39 cellular contexts compared by ENCODE assay signal in the genomic region with DNA sequence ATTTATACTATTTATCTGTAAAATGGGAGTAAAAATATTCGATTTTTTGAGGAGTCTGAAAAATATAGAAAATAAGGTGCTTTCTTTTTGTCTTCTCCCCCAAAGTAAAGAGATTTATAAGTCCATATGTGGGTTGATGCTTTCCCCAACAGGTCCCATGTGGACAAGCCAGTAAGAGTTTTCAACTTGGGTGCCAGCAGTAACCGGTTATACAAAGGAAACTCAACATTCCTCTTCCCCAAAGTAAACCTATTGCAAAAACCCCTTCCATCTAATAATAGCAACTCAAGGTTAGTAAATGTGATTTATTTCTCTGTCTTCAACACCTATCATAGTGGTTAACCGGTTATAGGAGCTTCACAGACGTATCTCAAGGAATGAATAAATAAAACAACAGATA.
"Had no signal": no experiment of that assay in that cellular context is flagged by ENCODE, and none has a peak within 500 bp of the region (broad histone marks: within the 10 kb centered on the region; RNA-seq: fewer than 3 reads in every experiment).

No MANE protein-coding gene starts in this region.

- DNase-seq: activated effector memory CD4-positive, alpha-beta T cell treated with anti-CD3 and anti-CD28 coated beads, Interleukin-2, amount 50 U/mL, for 16 hours; activated effector memory CD4-positive, alpha-beta T cell treated with Interleukin-2 at 50 U/mL for 16 hours; activated gamma-delta T cell; activated gamma-delta T cell treated with Interleukin-2 at 50 U/mL for 16 hours; activated naive CD4-positive, alpha-beta T cell; activated naive CD4-positive, alpha-beta T cell treated with anti-CD3 and anti-CD28 coated beads for 36 hours; activated naive CD4-positive, alpha-beta T cell treated with anti-CD3 and anti-CD28 coated beads, Interleukin-2, amount 10 ng/mL, durations not matched to agents 7 days and 5 days; activated naive CD4-positive, alpha-beta T cell treated with anti-CD3 and anti-CD28 coated beads, Interleukin-2, amount 50 U/mL, for 16 hours; activated naive CD4-positive, alpha-beta T cell treated with Interleukin-2 at 50 U/mL for 16 hours; activated naive CD8-positive, alpha-beta T cell treated with anti-CD3 and anti-CD28 coated beads for 36 hours; activated naive CD8-positive, alpha-beta T cell treated with anti-CD3 and anti-CD28 coated beads, Interleukin-2, amount 10 ng/mL, durations not matched to agents 7 days and 5 days; activated naive CD8-positive, alpha-beta T cell treated with anti-CD3 and anti-CD28 coated beads, Interleukin-2, amount 50 U/mL, for 24 hours; activated T-cell treated with anti-CD3 and anti-CD28 coated beads for 4 hours; activated T-cell treated with anti-CD3 and anti-CD28 coated beads, Interleukin-2, amount 50 U/mL, for 1 hour; activated T-cell treated with anti-CD3 and anti-CD28 coated beads, Interleukin-2, amount 50 U/mL, for 24 hours; activated T-cell treated with anti-CD3 and anti-CD28 coated beads, Interleukin-2, amount 50 U/mL, for 4 hours; activated T-cell treated with anti-CD3 and anti-CD28 coated beads, Interleukin-2, amount 50 U/mL, for 48 hours; activated T-cell treated with anti-CD3 and anti-CD28 coated beads, Interleukin-2, amount 50 U/mL, for 72 hours; adrenal gland; amniotic stem cell; amygdala; anterior cingulate cortex; aorta; body of pancreas; brain microvascular endothelial cell; caudate nucleus; central memory CD4-positive, alpha-beta T cell; cerebellar nuclear complex had no signal

- ATAC-seq: activated naive CD4-positive, alpha-beta T cell treated with anti-CD3 and anti-CD28 coated beads, Interleukin-2, amount 50 U/mL, for 72 hours; activated naive CD8-positive, alpha-beta T cell treated with anti-CD3 and anti-CD28 coated beads, Interleukin-2, amount 50 U/mL, for 24 hours; activated T-cell treated with anti-CD3 and anti-CD28 coated beads, Interleukin-2, amount 50 U/mL, for 4 hours; activated T-cell treated with anti-CD3 and anti-CD28 coated beads, Interleukin-2, amount 50 U/mL, for 72 hours; activated T-helper 17 cell treated with anti-CD3 and anti-CD28 coated beads, Interleukin-2, amount 50 U/mL, for 72 hours; body of pancreas had no signal

- H3K27me3 Mint-ChIP-seq: activated naive CD4-positive, alpha-beta T cell treated with anti-CD3 and anti-CD28 coated beads, Interleukin-2, amount 10 ng/mL, durations not matched to agents 7 days and 5 days; activated naive CD4-positive, alpha-beta T cell treated with anti-CD3 and anti-CD28 coated beads, Interleukin-2, amount 50 U/mL, for 24 hours; activated naive CD8-positive, alpha-beta T cell; activated naive CD8-positive, alpha-beta T cell treated with anti-CD3 and anti-CD28 coated beads for 36 hours; activated naive CD8-positive, alpha-beta T cell treated with anti-CD3 and anti-CD28 coated beads, Interleukin-2, amount 10 ng/mL, durations not matched to agents 7 days and 5 days; activated naive CD8-positive, alpha-beta T cell treated with anti-CD3 and anti-CD28 coated beads, Interleukin-2, amount 50 U/mL, for 24 hours; activated T-cell treated with anti-CD3 and anti-CD28 coated beads, Interleukin-2, amount 50 U/mL, for 24 hours; activated T-helper 17 cell treated with anti-CD3 and anti-CD28 coated beads, Interleukin-2, amount 50 U/mL, for 72 hours; central memory CD8-positive, alpha-beta T cell had no signal

- H3K9me3 ChIP-seq: adrenal gland, ascending aorta, body of pancreas, breast epithelium had no signal

- H3K36me3 Mint-ChIP-seq: activated naive CD4-positive, alpha-beta T cell treated with anti-CD3 and anti-CD28 coated beads, Interleukin-2, amount 10 ng/mL, durations not matched to agents 7 days and 5 days; activated naive CD4-positive, alpha-beta T cell treated with anti-CD3 and anti-CD28 coated beads, Interleukin-2, amount 50 U/mL, for 24 hours; activated naive CD4-positive, alpha-beta T cell treated with anti-CD3 and anti-CD28 coated beads, Interleukin-2, amount 50 U/mL, for 72 hours; activated naive CD8-positive, alpha-beta T cell; activated naive CD8-positive, alpha-beta T cell treated with anti-CD3 and anti-CD28 coated beads for 36 hours; activated naive CD8-positive, alpha-beta T cell treated with anti-CD3 and anti-CD28 coated beads, Interleukin-2, amount 10 ng/mL, durations not matched to agents 7 days and 5 days; brain had no signal

- H3K27ac Mint-ChIP-seq: activated naive CD4-positive, alpha-beta T cell treated with anti-CD3 and anti-CD28 coated beads for 36 hours; activated naive CD4-positive, alpha-beta T cell treated with anti-CD3 and anti-CD28 coated beads, Interleukin-2, amount 10 ng/mL, durations not matched to agents 7 days and 5 days; activated naive CD4-positive, alpha-beta T cell treated with anti-CD3 and anti-CD28 coated beads, Interleukin-2, amount 50 U/mL, for 24 hours; activated naive CD4-positive, alpha-beta T cell treated with anti-CD3 and anti-CD28 coated beads, Interleukin-2, amount 50 U/mL, for 72 hours; activated naive CD8-positive, alpha-beta T cell; activated naive CD8-positive, alpha-beta T cell treated with anti-CD3 and anti-CD28 coated beads for 36 hours; activated naive CD8-positive, alpha-beta T cell treated with anti-CD3 and anti-CD28 coated beads, Interleukin-2, amount 10 ng/mL, durations not matched to agents 7 days and 5 days; activated naive CD8-positive, alpha-beta T cell treated with anti-CD3 and anti-CD28 coated beads, Interleukin-2, amount 50 U/mL, for 24 hours; activated T-cell treated with anti-CD3 and anti-CD28 coated beads, Interleukin-2, amount 50 U/mL, for 24 hours; activated T-cell treated with anti-CD3 and anti-CD28 coated beads, Interleukin-2, amount 50 U/mL, for 72 hours; activated T-helper 1 cell treated with anti-CD3 and anti-CD28 coated beads, Interleukin-12 subunit alpha, Interleukin-12 subunit beta, Interleukin-2, Interleukin-4 antibody, amounts not matched to agents 30 ng/mL and 10 ng/mL and 1 ng/mL, durations not matched to agents 14 hours and 24 hours and 36 hours; activated T-helper 17 cell treated with anti-CD3 and anti-CD28 coated beads, Interleukin-2, amount 50 U/mL, for 72 hours; activated T-helper 2 cell treated with anti-CD3 and anti-CD28 coated beads, Interferon-gamma antibody, Interleukin-2, Interleukin-4, amounts not matched to agents 10 μg/mL and 5 μg/mL and 100 μg/mL, durations not matched to agents 14 hours and 24 hours and 36 hours; brain had no signal

- H3K27ac ChIP-seq: adrenal gland, ascending aorta, body of pancreas, brain microvascular endothelial cell, breast epithelium, cardiac muscle cell had no signal

- H3K4me1 Mint-ChIP-seq: activated naive CD4-positive, alpha-beta T cell treated with anti-CD3 and anti-CD28 coated beads, Interleukin-2, amount 10 ng/mL, durations not matched to agents 7 days and 5 days; activated naive CD4-positive, alpha-beta T cell treated with anti-CD3 and anti-CD28 coated beads, Interleukin-2, amount 50 U/mL, for 24 hours; activated naive CD8-positive, alpha-beta T cell treated with anti-CD3 and anti-CD28 coated beads for 36 hours; activated naive CD8-positive, alpha-beta T cell treated with anti-CD3 and anti-CD28 coated beads, Interleukin-2, amount 10 ng/mL, durations not matched to agents 7 days and 5 days; activated naive CD8-positive, alpha-beta T cell treated with anti-CD3 and anti-CD28 coated beads, Interleukin-2, amount 50 U/mL, for 24 hours; activated T-helper 17 cell treated with anti-CD3 and anti-CD28 coated beads, Interleukin-2, amount 50 U/mL, for 72 hours; brain; central memory CD8-positive, alpha-beta T cell had no signal

- H3K4me3 ChIP-seq: adrenal gland, ascending aorta, body of pancreas, breast epithelium, cardiac muscle cell had no signal

- H3K4me1 ChIP-seq: adrenal gland, ascending aorta, body of pancreas, breast epithelium had no signal

- H3K4me3 Mint-ChIP-seq: activated naive CD4-positive, alpha-beta T cell treated with anti-CD3 and anti-CD28 coated beads for 36 hours; activated naive CD4-positive, alpha-beta T cell treated with anti-CD3 and anti-CD28 coated beads, Interleukin-2, amount 10 ng/mL, durations not matched to agents 7 days and 5 days; activated naive CD4-positive, alpha-beta T cell treated with anti-CD3 and anti-CD28 coated beads, Interleukin-2, amount 50 U/mL, for 24 hours; activated naive CD8-positive, alpha-beta T cell; activated naive CD8-positive, alpha-beta T cell treated with anti-CD3 and anti-CD28 coated beads for 36 hours; activated naive CD8-positive, alpha-beta T cell treated with anti-CD3 and anti-CD28 coated beads, Interleukin-2, amount 10 ng/mL, durations not matched to agents 7 days and 5 days; activated naive CD8-positive, alpha-beta T cell treated with anti-CD3 and anti-CD28 coated beads, Interleukin-2, amount 50 U/mL, for 24 hours; activated T-cell treated with anti-CD3 and anti-CD28 coated beads, Interleukin-2, amount 50 U/mL, for 24 hours; activated T-cell treated with anti-CD3 and anti-CD28 coated beads, Interleukin-2, amount 50 U/mL, for 4 hours; activated T-cell treated with anti-CD3 and anti-CD28 coated beads, Interleukin-2, amount 50 U/mL, for 72 hours; activated T-helper 1 cell treated with anti-CD3 and anti-CD28 coated beads, Interleukin-12 subunit alpha, Interleukin-12 subunit beta, Interleukin-2, Interleukin-4 antibody, amounts not matched to agents 30 ng/mL and 10 ng/mL and 1 ng/mL, durations not matched to agents 14 hours and 24 hours and 36 hours; activated T-helper 17 cell treated with anti-CD3 and anti-CD28 coated beads, Interleukin-2, amount 50 U/mL, for 72 hours; brain; central memory CD8-positive, alpha-beta T cell had no signal

- H3K27me3 ChIP-seq: adrenal gland, ascending aorta, body of pancreas, brain microvascular endothelial cell, breast epithelium, cardiac muscle cell had no signal

- H3K9me3 Mint-ChIP-seq: brain had no signal

- H3K36me3 ChIP-seq: adrenal gland, ascending aorta, brain microvascular endothelial cell, breast epithelium, cardiac muscle cell had no signal
